In genomic region chrX:45515262-45516215, GRCh38 we compare ENCODE assay signal across 8 cellular contexts.
DNase-seq lines count a peak whose midpoint lies in the region; TF ChIP-seq lines count a peak whose summit lies in the region.
"Had no signal": no experiment of that assay in that cellular context is flagged by ENCODE, and none has a peak within 500 bp of the region (broad histone marks: within the 10 kb centered on the region; RNA-seq: fewer than 3 reads in every experiment).

No MANE protein-coding gene starts in this region.

- no peak overlapping the region for H3K27ac Mint-ChIP-seq in activated CD4-positive, alpha-beta T cell treated with anti-CD3 and anti-CD28 coated beads, Interleukin-2, amount 10 ng/mL, durations not matched to agents 7 days and 5 days

- H3K27me3 ChIP-seq in GM06990 (replicated peaks; ENCODE audit: control insufficient read depth, insufficient read depth, low read length): no peaks in the 10 kb centered on the region
- H3K27me3 ChIP-seq in endocrine pancreas (ENCODE audit: control insufficient read depth, insufficient read depth, low read length): peaks cover 2% of the 10 kb centered on the region
- no peaks in the 10 kb centered on the region for H3K27me3 ChIP-seq in testis

- no peaks in the 10 kb centered on the region for H3K9me3 ChIP-seq in endocrine pancreas (ENCODE audit: control insufficient read depth, low read length)
- no peaks in the 10 kb centered on the region for H3K9me3 ChIP-seq in testis

- peak; percentile 60 for TF ChIP-seq CTCF in GM06990 (IDR thresholded peaks at IDR 0.05; ENCODE audit: insufficient read depth, low read length, poor library complexity, severe bottlenecking)
- peak; percentile 61 for TF ChIP-seq CTCF in NB4 (IDR thresholded peaks at IDR 0.05; ENCODE audit: low read depth, low read length)
- peak in 1 of 3 experiments; percentile 15 for TF ChIP-seq CTCF in testis (IDR thresholded peaks at IDR 0.05)

- H3K4me1 ChIP-seq in endocrine pancreas (ENCODE audit: control insufficient read depth, insufficient read depth, low read length) (no peaks in the 10 kb centered on the region), testis (no peaks in the 10 kb centered on the region)

- H3K36me3 ChIP-seq in GM06990 (ENCODE audit: control insufficient read depth, insufficient read depth, low read length): no peaks in the 10 kb centered on the region
- H3K36me3 ChIP-seq in endocrine pancreas (ENCODE audit: control insufficient read depth, insufficient read depth, low read length): no peaks in the 10 kb centered on the region
- H3K36me3 ChIP-seq in testis (ENCODE audit: low read depth, missing control alignments): no peaks in the 10 kb centered on the region

- H3K4me3 Mint-ChIP-seq in activated CD4-positive, alpha-beta T cell treated with anti-CD3 and anti-CD28 coated beads, Interleukin-2, amount 10 ng/mL, durations not matched to agents 7 days and 5 days: no peak overlapping the region
- H3K4me3 Mint-ChIP-seq: central memory CD8-positive, alpha-beta T cell had no signal

- CTCF ChIA-PET in activated CD4-positive, alpha-beta T cell treated with anti-CD3 and anti-CD28 coated beads, Interleukin-2, amount 10 ng/mL, durations not matched to agents 7 days and 5 days (lab: Charles Lee): interaction anchor here (0.5 to 0.7 kb wide), 3 partner anchors 233 to 1526 kb away, joined by 3 read pairs; no protein-coding TSS in a partner anchor

- peak; percentile 24 for TF ChIP-seq POLR2A in NB4 (IDR thresholded peaks at IDR 0.05; ENCODE audit: extremely low read depth, insufficient read length)
- TF ChIP-seq POLR2A in testis (IDR thresholded peaks at IDR 0.05): no peak

- H3K9me3 Mint-ChIP-seq in activated CD4-positive, alpha-beta T cell treated with anti-CD3 and anti-CD28 coated beads, Interleukin-2, amount 10 ng/mL, durations not matched to agents 7 days and 5 days: no peaks in the 10 kb centered on the region
- H3K9me3 Mint-ChIP-seq: central memory CD8-positive, alpha-beta T cell had no signal

- POLR2A ChIA-PET in activated CD4-positive, alpha-beta T cell treated with anti-CD3 and anti-CD28 coated beads, Interleukin-2, amount 10 ng/mL, durations not matched to agents 7 days and 5 days (lab: Charles Lee): no interaction called here

- no peak overlapping the region for H3K4me3 ChIP-seq in GM06990 (replicated peaks; ENCODE audit: low read depth, low read length)
- peak overlapping the region; percentile 36 for H3K4me3 ChIP-seq in NB4 (ENCODE audit: low read depth, low read length)
- peak overlapping the region; percentile 25 for H3K4me3 ChIP-seq in endocrine pancreas (ENCODE audit: control insufficient read depth, insufficient read depth, low read length)
- H3K4me3 ChIP-seq in testis: no peak overlapping the region

- H3K27me3 Mint-ChIP-seq in activated CD4-positive, alpha-beta T cell treated with anti-CD3 and anti-CD28 coated beads, Interleukin-2, amount 10 ng/mL, durations not matched to agents 7 days and 5 days: no peaks in the 10 kb centered on the region
- H3K27me3 Mint-ChIP-seq: central memory CD8-positive, alpha-beta T cell had no signal

- DNase-seq in GM06990 (ENCODE audit: extremely low read depth, insufficient read length) (no peak), NB4 (ENCODE audit: low read depth) (peak; percentile 92), mucosa of gallbladder (ENCODE audit: low spot score) (peak; percentile 27), testis (peak; percentile 32), NCI-H1436 treated with DMSO at 0.1 percent for 48 hours (lab: John Stamatoyannopoulos, UW) (no peak)
- DNase-seq in activated CD4-positive, alpha-beta T cell treated with anti-CD3 and anti-CD28 coated beads, Interleukin-2, amount 10 ng/mL, durations not matched to agents 7 days and 5 days: peak; percentile 36

- intact Hi-C loops in testis (cut with DNase I; ENCODE audit: low total_unique reads): no loop called here

- peaks cover 6% of the 10 kb centered on the region for H3K4me1 Mint-ChIP-seq in activated CD4-positive, alpha-beta T cell treated with anti-CD3 and anti-CD28 coated beads, Interleukin-2, amount 10 ng/mL, durations not matched to agents 7 days and 5 days
- H3K4me1 Mint-ChIP-seq: central memory CD8-positive, alpha-beta T cell had no signal

- H3K27ac ChIP-seq in testis: no peak overlapping the region

- H3K36me3 Mint-ChIP-seq in activated CD4-positive, alpha-beta T cell treated with anti-CD3 and anti-CD28 coated beads, Interleukin-2, amount 10 ng/mL, durations not matched to agents 7 days and 5 days (ENCODE audit: low read depth): no peaks in the 10 kb centered on the region

- H3K9ac ChIP-seq in endocrine pancreas (ENCODE audit: control insufficient read depth, insufficient read depth, low read length): no peak overlapping the region

- WGBS in testis, 2 donors: 63 to 64% methylated on average over 11 to 12 of the region's 12 CpGs

Comparison
In these comparisons a context has a peak if more than half of its experiments do, and no peak if none do; other contexts are left out.
1. DNase-seq: peak in NB4 (single experiment), activated CD4-positive, alpha-beta T cell treated with anti-CD3 and anti-CD28 coated beads, Interleukin-2, amount 10 ng/mL, durations not matched to agents 7 days and 5 days (single experiment), mucosa of gallbladder (single experiment) and testis (single experiment); none in GM06990 (single experiment) and NCI-H1436 treated with DMSO at 0.1 percent for 48 hours (single experiment).
2. H3K4me3 ChIP-seq: peak in NB4 (single experiment) and endocrine pancreas (single experiment); none in GM06990 (single experiment) and testis (0 of 2).